28 cellular contexts compared by ENCODE assay signal in the genomic region with DNA sequence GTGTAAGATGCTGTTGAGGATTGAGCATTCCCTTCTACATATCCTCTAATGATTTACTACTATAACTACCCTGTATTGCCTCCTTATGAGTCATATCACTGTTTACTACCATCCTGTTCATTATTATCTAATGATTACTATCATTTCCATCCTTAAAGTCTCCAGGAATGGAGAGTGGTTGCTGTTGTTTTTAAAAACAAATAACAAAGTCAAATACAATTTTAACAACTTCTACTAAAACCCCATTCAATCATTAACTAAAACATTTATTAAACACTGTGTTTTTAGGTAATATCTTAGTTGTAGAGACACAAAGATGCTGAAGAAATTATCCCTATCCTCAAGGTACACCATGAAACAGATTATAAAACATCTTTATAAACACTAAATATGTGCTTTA.
"Had no signal": no experiment of that assay in that cellular context is flagged by ENCODE, and none has a peak within 500 bp of the region (broad histone marks: within the 10 kb centered on the region; RNA-seq: fewer than 3 reads in every experiment).

No MANE protein-coding gene starts in this region.

- ATAC-seq: effector memory CD8-positive, alpha-beta T cell; esophagus mucosa; gastroesophageal sphincter; heart left ventricle; left cardiac atrium; left lung; left ventricle myocardium superior; lower lobe of right lung; mucosa of descending colon had no signal

- H3K4me1 ChIP-seq: esophagus squamous epithelium, gastroesophageal sphincter, heart left ventricle, left lung, lower lobe of right lung had no signal

- FAIRE-seq: colon, endometrium, kidney had no signal

- H3K79me2 ChIP-seq: hepatocyte had no signal

- H3K4me3 ChIP-seq: coronary artery, dorsolateral prefrontal cortex, esophagus squamous epithelium, gastroesophageal sphincter, heart left ventricle, hepatocyte, left lung, lower lobe of right lung, mucosa of descending colon had no signal

- H3K4me2 ChIP-seq: hepatocyte had no signal

- H3K27ac ChIP-seq: coronary artery, dorsolateral prefrontal cortex, epithelial cell of prostate, esophagus squamous epithelium, gastroesophageal sphincter, heart left ventricle, hepatocyte, left lung, lower lobe of right lung had no signal

- DNase-seq: dermis blood vessel endothelial cell; dorsolateral prefrontal cortex; effector CD4-positive, alpha-beta T cell; effector memory CD8-positive, alpha-beta T cell; endodermal cell; erythroblast; esophagus squamous epithelium; foreskin fibroblast; foreskin melanocyte; heart left ventricle; hypothalamus; immature natural killer cell; islet precursor cell; kidney; kidney glomerular epithelial cell; left cardiac atrium; left lung; left ventricle myocardium superior; lower lobe of right lung; mesenchymal stem cell; mucosa of descending colon had no signal

- H3K36me3 ChIP-seq: gastroesophageal sphincter, heart left ventricle, left lung, lower lobe of right lung had no signal

- H2AFZ ChIP-seq: hepatocyte had no signal

- H3K27me3 ChIP-seq: dorsolateral prefrontal cortex, esophagus squamous epithelium, gastroesophageal sphincter, heart left ventricle, hepatocyte, left lung had no signal
